Comparison of ENCODE assay signal across 9 cellular contexts in genomic region chr11:70423523-70424505, GRCh38. TPM values are rescaled to one million over a fixed set of nuclear protein-coding genes. Genes with fewer than 3 reads are reported as not detected.
DNase-seq lines count a peak whose midpoint lies in the region; ATAC-seq and TF ChIP-seq lines count a peak whose summit lies in the region.
"Had no signal": no experiment of that assay in that cellular context is flagged by ENCODE, and none has a peak within 500 bp of the region (broad histone marks: within the 10 kb centered on the region; RNA-seq: fewer than 3 reads in every experiment).

No MANE protein-coding gene starts in this region.

- H3K36me3 ChIP-seq in hepatocyte (replicated peaks; ENCODE audit: insufficient read depth, low read depth) = no peaks in the 10 kb centered on the region

- H2AFZ ChIP-seq in hepatocyte = no peak overlapping the region

- no peaks in the 10 kb centered on the region for H3K9me2 ChIP-seq in hepatocyte (replicated peaks; ENCODE audit: insufficient read depth)

- no peak overlapping the region for H3K27ac ChIP-seq in hepatocyte

- no peak overlapping the region for H3K4me3 Mint-ChIP-seq in stimulated activated effector memory CD8-positive, alpha-beta T cell treated with anti-CD3 and anti-CD28 coated beads, Interleukin-12 subunit alpha, Interleukin-12 subunit beta, amount 100 ng/mL, for 72 hours
- H3K4me3 Mint-ChIP-seq in mesothelial cell of epicardium = no peak overlapping the region
- H3K4me3 Mint-ChIP-seq: activated naive CD8-positive, alpha-beta T cell treated with anti-CD3 and anti-CD28 coated beads, Interleukin-2, amount 10 ng/mL, durations not matched to agents 7 days and 5 days had no signal

- no peak overlapping the region for H3K4me3 ChIP-seq in hepatocyte

- H3K36me3 Mint-ChIP-seq in stimulated activated effector memory CD8-positive, alpha-beta T cell treated with anti-CD3 and anti-CD28 coated beads, Interleukin-12 subunit alpha, Interleukin-12 subunit beta, amount 100 ng/mL, for 72 hours = peaks cover 24% of the 10 kb centered on the region
- peaks cover 55% of the 10 kb centered on the region for H3K36me3 Mint-ChIP-seq in mesothelial cell of epicardium
- H3K36me3 Mint-ChIP-seq: activated naive CD8-positive, alpha-beta T cell treated with anti-CD3 and anti-CD28 coated beads, Interleukin-2, amount 10 ng/mL, durations not matched to agents 7 days and 5 days had no signal

- no peak overlapping the region for H3K4me2 ChIP-seq in hepatocyte

- H3K4me1 ChIP-seq in hepatocyte (ENCODE audit: insufficient read depth) = no peaks in the 10 kb centered on the region

- H3K79me2 ChIP-seq in hepatocyte = peaks cover 2% of the 10 kb centered on the region

- H4K20me1 ChIP-seq in hepatocyte (ENCODE audit: insufficient read depth, poor library complexity, severe bottlenecking) = no peaks in the 10 kb centered on the region

- peak; percentile 87 for DNase-seq in AG08395 (ENCODE audit: low spot score)
- peak; percentile 99 for DNase-seq in SW480 (ENCODE audit: low spot score)
- DNase-seq in fibroblast of the conjunctiva (ENCODE audit: low read depth) = peak; percentile 26
- DNase-seq in stimulated activated effector memory CD8-positive, alpha-beta T cell treated with anti-CD3 and anti-CD28 coated beads, Interleukin-12 subunit alpha, Interleukin-12 subunit beta, amount 100 ng/mL, for 72 hours (ENCODE audit: low spot score in 2 of 2) = peak; percentile 34 to 75
- DNase-seq in NCI-H187 (lab: John Stamatoyannopoulos, UW) = no peak
- DNase-seq in hepatocyte (ENCODE audit: low spot score) = no peak
- DNase-seq in mesothelial cell of epicardium (ENCODE audit: low spot score in 2 of 2, unreplicated experiment in 2 of 2) = no peak
- DNase-seq: activated naive CD8-positive, alpha-beta T cell treated with anti-CD3 and anti-CD28 coated beads, Interleukin-2, amount 10 ng/mL, durations not matched to agents 7 days and 5 days had no signal

- H3K27me3 Mint-ChIP-seq in mesothelial cell of epicardium (ENCODE audit: low read depth) = no peaks in the 10 kb centered on the region

- 97% methylated on average over 25 of the region's 34 CpGs for WGBS in hepatocyte (ENCODE audit: low lambda C conversion rate, missing lambda C conversion rate)

- H3K4me1 Mint-ChIP-seq in stimulated activated effector memory CD8-positive, alpha-beta T cell treated with anti-CD3 and anti-CD28 coated beads, Interleukin-12 subunit alpha, Interleukin-12 subunit beta, amount 100 ng/mL, for 72 hours = peaks cover 30% of the 10 kb centered on the region
- H3K4me1 Mint-ChIP-seq in mesothelial cell of epicardium = peaks cover 6% of the 10 kb centered on the region

- H3K27me3 ChIP-seq in hepatocyte = no peaks in the 10 kb centered on the region

- no peaks in the 10 kb centered on the region for H3K9me3 Mint-ChIP-seq in stimulated activated effector memory CD8-positive, alpha-beta T cell treated with anti-CD3 and anti-CD28 coated beads, Interleukin-12 subunit alpha, Interleukin-12 subunit beta, amount 100 ng/mL, for 72 hours
- H3K9me3 Mint-ChIP-seq in mesothelial cell of epicardium = no peaks in the 10 kb centered on the region
- H3K9me3 Mint-ChIP-seq: activated naive CD8-positive, alpha-beta T cell treated with anti-CD3 and anti-CD28 coated beads, Interleukin-2, amount 10 ng/mL, durations not matched to agents 7 days and 5 days had no signal

- H3K9me3 ChIP-seq in hepatocyte (ENCODE audit: low read depth) = no peaks in the 10 kb centered on the region

- TF ChIP-seq CTCF in hepatocyte (IDR thresholded peaks at IDR 0.05; ENCODE audit: poor library complexity) (no peak), mesothelial cell of epicardium (IDR thresholded peaks at IDR 0.05; ENCODE audit: unreplicated experiment) (no peak)

- peak; percentile 66 for ATAC-seq in GM19452 (IDR thresholded peaks at IDR 0.05; ENCODE audit: unreplicated experiment)
- ATAC-seq in stimulated activated effector memory CD8-positive, alpha-beta T cell treated with anti-CD3 and anti-CD28 coated beads, Interleukin-12 subunit alpha, Interleukin-12 subunit beta, amount 100 ng/mL, for 72 hours = peak; percentile 86

- H3K27ac Mint-ChIP-seq in stimulated activated effector memory CD8-positive, alpha-beta T cell treated with anti-CD3 and anti-CD28 coated beads, Interleukin-12 subunit alpha, Interleukin-12 subunit beta, amount 100 ng/mL, for 72 hours = peak overlapping the region; percentile 76
- H3K27ac Mint-ChIP-seq in mesothelial cell of epicardium = no peak overlapping the region
- H3K27ac Mint-ChIP-seq: activated naive CD8-positive, alpha-beta T cell treated with anti-CD3 and anti-CD28 coated beads, Interleukin-2, amount 10 ng/mL, durations not matched to agents 7 days and 5 days had no signal

RNA-seq across cellular contexts. Expression of gene CTTN, which starts 25.5 kb away (rescaled TPM):
- total RNA-seq in hepatocyte (201 and 207 TPM in 2 replicates), mesothelial cell of epicardium (307 to 326 TPM (median 318 TPM) in 3 replicates)
- 154 and 157 TPM in 2 replicates for polyA plus RNA-seq in hepatocyte

Comparison
In these comparisons a context has a peak if more than half of its experiments do, and no peak if none do; other contexts are left out.
1. DNase-seq: peak in AG08395 (single experiment), SW480 (single experiment), fibroblast of the conjunctiva (single experiment) and stimulated activated effector memory CD8-positive, alpha-beta T cell treated with anti-CD3 and anti-CD28 coated beads, Interleukin-12 subunit alpha, Interleukin-12 subunit beta, amount 100 ng/mL, for 72 hours (2 of 2); none in NCI-H187 (0 of 2), hepatocyte (single experiment) and mesothelial cell of epicardium (0 of 2).